18 cellular contexts compared by ENCODE assay signal in the genomic region with DNA sequence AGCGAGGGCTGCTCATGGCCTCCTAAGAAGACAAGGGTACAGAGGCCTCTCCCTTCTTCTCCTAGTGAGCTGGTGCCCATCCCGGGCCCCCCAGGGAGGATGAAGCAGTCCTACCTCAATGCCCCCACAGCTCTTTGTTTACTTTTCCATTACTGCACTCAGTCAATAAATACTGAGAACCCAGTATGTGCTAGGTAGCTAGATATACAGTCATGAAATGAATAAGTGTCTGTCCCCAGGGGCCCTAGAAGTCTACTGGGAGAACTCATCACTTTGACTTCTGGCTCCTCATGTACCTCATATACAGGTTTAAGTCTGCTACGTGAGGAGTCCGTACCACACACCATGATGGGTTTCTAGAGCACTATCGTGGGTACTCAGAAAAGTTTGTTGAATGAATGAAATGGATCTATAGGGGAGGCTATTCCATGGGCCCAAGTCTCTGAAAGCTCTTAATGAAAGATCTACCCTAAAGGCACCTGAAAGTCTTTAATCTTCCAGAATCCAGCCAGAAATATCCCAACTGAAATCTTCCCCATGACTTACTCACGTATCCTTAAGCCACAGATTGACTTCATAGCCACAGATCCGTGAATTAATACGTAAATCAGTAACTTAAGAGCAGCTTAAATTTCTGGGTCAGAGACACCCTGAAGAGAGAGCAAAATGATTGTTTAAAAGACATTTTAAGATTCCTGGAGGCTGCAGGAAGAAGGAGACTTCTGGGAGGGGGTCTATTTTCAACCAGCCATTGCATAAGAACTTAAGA. TPM values are rescaled to one million over a fixed set of nuclear protein-coding genes. Genes with fewer than 3 reads are reported as not detected.
DNase-seq lines count a peak whose midpoint lies in the region; ATAC-seq, FAIRE-seq and TF ChIP-seq lines count a peak whose summit lies in the region.
"Had no signal": no experiment of that assay in that cellular context is flagged by ENCODE, and none has a peak within 500 bp of the region (broad histone marks: within the 10 kb centered on the region; RNA-seq: fewer than 3 reads in every experiment).

No MANE protein-coding gene starts in this region.

- ATAC-seq in HG03354 (IDR thresholded peaks at IDR 0.05; ENCODE audit: poor library complexity, severe bottlenecking, unreplicated experiment) (peak; percentile 50), HG03039 (IDR thresholded peaks at IDR 0.05; ENCODE audit: unreplicated experiment) (no peak), HG02884 (IDR thresholded peaks at IDR 0.05; ENCODE audit: unreplicated experiment) (no peak), HG03571 (IDR thresholded peaks at IDR 0.05; ENCODE audit: unreplicated experiment) (no peak)
- ATAC-seq: Panc1 had no signal

- H3K9me3 ChIP-seq in testis = no peaks in the 10 kb centered on the region
- H3K9me3 ChIP-seq: MG63 had no signal

- DNase-seq in GM19239 (ENCODE audit: insufficient read length, low spot score) (no peak), bronchial epithelial cell (ENCODE audit: low read depth) (no peak), testis (no peak)
- DNase-seq: DMS153, EL, H7, MG63, NCI-H1105, NCI-H187, NCI-H82, Right ventricle myocardium superior had no signal

- WGBS in testis, 2 donors = 94 to 96% methylated on average over 8 of the region's 8 CpGs

- no peak overlapping the region for H3K4me3 ChIP-seq in bronchial epithelial cell (ENCODE audit: low read depth, low read length)
- H3K4me3 ChIP-seq in testis = no peak overlapping the region
- H3K4me3 ChIP-seq: BLaER1 treated with 17β-estradiol and CSF1 and Interleukin-3, amounts not matched to agents 10 nM and 100 nM; MG63 had no signal

- intact Hi-C loops in testis (cut with DNase I; ENCODE audit: low total_unique reads) = no loop called here

- H3K4me1 ChIP-seq in testis = peaks cover 6% of the 10 kb centered on the region

- H3K36me3 ChIP-seq in bronchial epithelial cell (ENCODE audit: control insufficient read depth, insufficient read depth, low read length) (no peaks in the 10 kb centered on the region), testis (ENCODE audit: low read depth, missing control alignments) (no peaks in the 10 kb centered on the region)
- H3K36me3 ChIP-seq: BLaER1 treated with 17β-estradiol and CSF1 and Interleukin-3, amounts not matched to agents 10 nM and 100 nM; MG63 had no signal

- TF ChIP-seq CTCF in bronchial epithelial cell (IDR thresholded peaks at IDR 0.05; ENCODE audit: insufficient read depth, low read length, severe bottlenecking) (no peak), testis (IDR thresholded peaks at IDR 0.05) (no peak)

- no peak overlapping the region for H3K27ac ChIP-seq in testis
- H3K27ac ChIP-seq: BLaER1 treated with 17β-estradiol and CSF1 and Interleukin-3, amounts not matched to agents 10 nM and 100 nM had no signal

- FAIRE-seq in GM19239 (lab: Jason Lieb, UNC) (peak; percentile 42), bronchial epithelial cell (lab: Jason Lieb, UNC) (peak; percentile 18)
- FAIRE-seq: GM18507 had no signal

- H3K27me3 ChIP-seq in bronchial epithelial cell (ENCODE audit: control insufficient read depth, insufficient read depth, low read length) (no peaks in the 10 kb centered on the region), testis (no peaks in the 10 kb centered on the region)
- H3K27me3 ChIP-seq: BLaER1 treated with 17β-estradiol and CSF1 and Interleukin-3, amounts not matched to agents 10 nM and 100 nM; MG63 had no signal

- no peak for TF ChIP-seq POLR2A in testis (IDR thresholded peaks at IDR 0.05)

RNA-seq across cellular contexts. Expression of a gene that starts 51.6 kb away (rescaled TPM):
- 51.9 and 70.8 TPM in 2 replicates for total RNA-seq in bronchial epithelial cell
- total RNA-seq in testis = 10 to 100 TPM; 53.4 to 57.3 TPM
- polyA plus RNA-seq in testis (ENCODE audit: insufficient read depth, low read depth, low replicate concordance) = 114 TPM
